In genomic region chr12:76711241-76711640, GRCh38 we compare ENCODE assay signal across 25 cellular contexts. TPM values are rescaled to one million over a fixed set of nuclear protein-coding genes. Genes with fewer than 3 reads are reported as not detected.
DNase-seq lines count a peak whose midpoint lies in the region; ATAC-seq and TF ChIP-seq lines count a peak whose summit lies in the region.
"Had no signal": no experiment of that assay in that cellular context is flagged by ENCODE, and none has a peak within 500 bp of the region (broad histone marks: within the 10 kb centered on the region; RNA-seq: fewer than 3 reads in every experiment).

No MANE protein-coding gene starts in this region.

- no TSS peak for BruUV-seq in IMR-90 (replicated peaks; lab: Mats Ljungman, UMichigan)

- H2BK20ac ChIP-seq in IMR-90 (ENCODE audit: low read depth, low read length) = peak overlapping the region; percentile 66; the same call in 1 of the 2 replicates

- no peak overlapping the region for H2AK5ac ChIP-seq in IMR-90 (ENCODE audit: low read depth, low read length)

- peak overlapping the region; percentile 84 for H2BK120ac ChIP-seq in IMR-90 (ENCODE audit: low read depth, low read length)

- no peak overlapping the region for H4K5ac ChIP-seq in IMR-90 (ENCODE audit: low read depth, low read length)

- TF ChIP-seq CTCF in IMR-90 (conservative IDR thresholded peaks at IDR 0.05; ENCODE audit: low read depth, low read length) (no peak), coronary artery (IDR thresholded peaks at IDR 0.05) (no peak), RWPE1 (conservative IDR thresholded peaks at IDR 0.05; ENCODE audit: low read depth) (no peak)

- POLR2A ChIA-PET in IMR-90 (lab: Charles Lee; ENCODE audit: unreplicated experiment) (no interaction called here), RWPE1 (lab: Yijun Ruan, JAX; ENCODE audit: low non-redundant PET) (no interaction called here)

- H3K9me1 ChIP-seq in IMR-90 (ENCODE audit: insufficient read depth, low read length) = peaks cover 7% of the 10 kb centered on the region; the same call in 1 of the 2 replicates

- dilution Hi-C loops in IMR-90 (cut with HindIII; ENCODE audit: low sequenced_read_pairs, unreplicated experiment) = no loop called here

- H4K20me1 ChIP-seq in IMR-90 (ENCODE audit: insufficient read depth, low read length) = no peaks in the 10 kb centered on the region

- DNase-seq in EL = peak; percentile 67
- DNase-seq in IMR-90 = peak; percentile 38
- peak; percentile 42 for DNase-seq in glomerular visceral epithelial cell (ENCODE audit: extremely low spot score)
- DNase-seq in renal cortical epithelial cell (ENCODE audit: low read depth) = peak; percentile 33
- no peak for DNase-seq in coronary artery (ENCODE audit: low spot score)
- DNase-seq in occipital lobe (lab: John Stamatoyannopoulos, UW) = no peak
- no peak for DNase-seq in NCI-H82 treated with DMSO at 0.1 percent for 48 hours (lab: John Stamatoyannopoulos, UW; ENCODE audit: unreplicated experiment)
- no peak for DNase-seq in RWPE1 (ENCODE audit: low spot score)
- DNase-seq: CD4-positive, alpha-beta T cell; COR-L47; DMS 273 treated with DMSO at 0.1 percent for 48 hours; DND-41; GDM1; KG1; NCI-H1092 treated with DMSO at 0.1 percent for 48 hours; NCI-H1436 treated with DMSO at 0.1 percent for 48 hours; NCI-H1930; NCI-H2227 treated with DMSO at 0.1 percent for 48 hours; NCI-H510A treated with DMSO at 0.1 percent for 48 hours; NCI-H774; Peyer's patch had no signal

- peak overlapping the region; percentile 91 for H3K14ac ChIP-seq in IMR-90 (replicated peaks; ENCODE audit: low read depth, low read length)

- peak overlapping the region; percentile 75; the same call in 1 of the 2 replicates for H3K4ac ChIP-seq in IMR-90 (ENCODE audit: low read depth, low read length)

- H3K9ac ChIP-seq in IMR-90 (ENCODE audit: low read depth, low read length) = no peak overlapping the region

- no peak for TF ChIP-seq RAD21 in IMR-90 (IDR thresholded peaks at IDR 0.05; ENCODE audit: low read length)

- H3K4me3 ChIP-seq in IMR-90 (ENCODE audit: insufficient read depth, low read depth, low read length) (no peak overlapping the region), coronary artery (no peak overlapping the region)
- H3K4me3 ChIP-seq: Peyer's patch, SJSA1 had no signal

- H3K79me1 ChIP-seq in IMR-90 (ENCODE audit: low read depth in 1 of 2, low read length in 2 of 2) = no peaks in the 10 kb centered on the region

- intact Hi-C loops in IMR-90 (cut with micrococcal nuclease) = no loop called here

- no peaks in the 10 kb centered on the region for H3K36me3 ChIP-seq in IMR-90 (ENCODE audit: control insufficient read depth, insufficient read depth, low read length)
- H3K36me3 ChIP-seq: Peyer's patch, SJSA1 had no signal

- H4K91ac ChIP-seq in IMR-90 (ENCODE audit: insufficient read depth, low read depth, low read length) = peak overlapping the region; percentile 71; the same call in 1 of the 2 replicates

- H3K4me1 ChIP-seq in IMR-90 (ENCODE audit: control insufficient read depth, insufficient read depth, low read length) = peaks cover 17% of the 10 kb centered on the region
- H3K4me1 ChIP-seq: Peyer's patch had no signal

- TF ChIP-seq POLR2A in IMR-90 (IDR thresholded peaks at IDR 0.05; ENCODE audit: low read depth, low read length) = no peak

- WGBS in IMR-90 (ENCODE audit: extremely low coverage in 2 of 2, insufficient read length in 1 of 2), 2 experiments = no CpG with 5 or more reads among the region's 3 CpGs

- no peak overlapping the region for H2BK15ac ChIP-seq in IMR-90 (ENCODE audit: low read depth, low read length)

- H3K27ac ChIP-seq in IMR-90 (ENCODE audit: insufficient read depth, low read length) (no peak overlapping the region), coronary artery (no peak overlapping the region), RWPE1 (no peak overlapping the region)
- H3K27ac ChIP-seq: HL-60, Peyer's patch, SJSA1 had no signal

- ATAC-seq in IMR-90 (ENCODE audit: low read depth) = peak; percentile 45; the same call in 1 of the 2 replicates
- ATAC-seq: HepG2, Right ventricle myocardium inferior had no signal

- CTCF ChIA-PET in IMR-90 (lab: Yijun Ruan, JAX) = interaction anchor here (0.9 kb wide), 1 partner anchor 9 kb away, joined by 3 read pairs; no protein-coding TSS in a partner anchor
- CTCF ChIA-PET in RWPE1 (lab: Yijun Ruan, JAX) = no interaction called here

- peak overlapping the region; percentile 45; the same call in 1 of the 2 replicates for H3K4me2 ChIP-seq in IMR-90 (ENCODE audit: low read depth, low read length)

- H3K23ac ChIP-seq in IMR-90 (ENCODE audit: low read depth, low read length) = no peak overlapping the region

- H4K8ac ChIP-seq in IMR-90 (ENCODE audit: low read depth in 2 of 2, low read length in 2 of 2) = 0 out of 4 replicates have a peak overlapping the region, but pooled peaks of 1 of the 2 experiments have one; percentile 55

- no peak overlapping the region for H3K56ac ChIP-seq in IMR-90 (ENCODE audit: extremely low read depth, insufficient read depth, low read length)

- peak overlapping the region; percentile 92; the same call in 1 of the 2 replicates for H3K18ac ChIP-seq in IMR-90 (ENCODE audit: low read depth, low read length)

- no peak overlapping the region for H2AK9ac ChIP-seq in IMR-90 (replicated peaks; ENCODE audit: low read depth, low read length, poor library complexity)

- peak overlapping the region; percentile 69 for H2BK5ac ChIP-seq in IMR-90 (ENCODE audit: low read depth, low read length, poor library complexity, severe bottlenecking)

- H2AFZ ChIP-seq in IMR-90 (replicated peaks; ENCODE audit: low read length, poor library complexity) = no peak overlapping the region

- no peaks in the 10 kb centered on the region for H3K27me3 ChIP-seq in IMR-90 (ENCODE audit: control insufficient read depth, insufficient read depth, low read length)
- H3K27me3 ChIP-seq: Peyer's patch, SJSA1 had no signal

- no peaks in the 10 kb centered on the region; the same call in 1 of the 2 replicates for H3K9me3 ChIP-seq in IMR-90 (ENCODE audit: control insufficient read depth, insufficient read depth, low read length)
- H3K9me3 ChIP-seq: Peyer's patch, SJSA1 had no signal

- in situ Hi-C loops in IMR-90 (cut with MboI; ENCODE audit: low sequenced_read_pairs) = no loop called here

TF ChIP-seq in IMR-90, 13 proteins besides CTCF, POLR2A, EP300 and RAD21:
- no peak for TF ChIP-seq USF2 (IDR thresholded peaks at IDR 0.05; ENCODE audit: low read depth, low read length)
- no peak for TF ChIP-seq ELK1 (IDR thresholded peaks at IDR 0.05; ENCODE audit: borderline replicate concordance, low read depth, low read length)
- no peak for TF ChIP-seq RFX5 (IDR thresholded peaks at IDR 0.05; ENCODE audit: low read depth, low read length)
- no peak for TF ChIP-seq MAZ (IDR thresholded peaks at IDR 0.05; ENCODE audit: borderline replicate concordance, low read depth, low read length)
- no peak for TF ChIP-seq MXI1 (IDR thresholded peaks at IDR 0.05; ENCODE audit: borderline replicate concordance, low read depth, low read length)
- TF ChIP-seq SMC3 (IDR thresholded peaks at IDR 0.05; ENCODE audit: low read depth, low read length) = no peak
- no peak for TF ChIP-seq MAFK (IDR thresholded peaks at IDR 0.05; ENCODE audit: low read depth, low read length)
- no peak for TF ChIP-seq BHLHE40 (IDR thresholded peaks at IDR 0.05; ENCODE audit: low read depth, low read length)
- TF ChIP-seq CEBPB (IDR thresholded peaks at IDR 0.05; ENCODE audit: low read depth, low read length) = no peak
- TF ChIP-seq RCOR1 (IDR thresholded peaks at IDR 0.05; ENCODE audit: insufficient replicate concordance, low read length) = no peak
- no peak for TF ChIP-seq NFE2L2 (IDR thresholded peaks at IDR 0.05; ENCODE audit: low read depth, low read length)
- TF ChIP-seq FOS (IDR thresholded peaks at IDR 0.05; ENCODE audit: low read depth, low read length) = no peak
- no peak for TF ChIP-seq CHD1 (IDR thresholded peaks at IDR 0.05; ENCODE audit: low read depth, low read length)

RNA-seq across cellular contexts. Expression of gene ZDHHC17, which starts 52.7 kb away (rescaled TPM):
- total RNA-seq in IMR-90 (2012; rRNA removed) (86.4 and 125 TPM in 2 replicates), renal cortical epithelial cell (46.4 and 56.2 TPM in 2 replicates), occipital lobe (300 TPM)
- polyA plus RNA-seq in IMR-90 (2012; rRNA removed) = 23.3 and 24.8 TPM in 2 replicates
- 3.4 and 4.4 TPM in 2 replicates for polyA plus RNA-seq in IMR-90 (2012; cell fraction: cytosol; rRNA removed)
- 13.2 and 134 TPM in 2 replicates for polyA plus RNA-seq in IMR-90 (2012; cell fraction: nucleus; rRNA removed; ENCODE audit: low replicate concordance)

Comparison
In these comparisons a context has a peak if more than half of its experiments do, and no peak if none do; other contexts are left out.
1. DNase-seq: peak in EL (single experiment), IMR-90 (single experiment), glomerular visceral epithelial cell (single experiment) and renal cortical epithelial cell (single experiment); none in coronary artery (single experiment), occipital lobe (single experiment), NCI-H82 treated with DMSO at 0.1 percent for 48 hours (single experiment) and RWPE1 (single experiment).